8 cellular contexts compared by ENCODE assay signal in the genomic region with DNA sequence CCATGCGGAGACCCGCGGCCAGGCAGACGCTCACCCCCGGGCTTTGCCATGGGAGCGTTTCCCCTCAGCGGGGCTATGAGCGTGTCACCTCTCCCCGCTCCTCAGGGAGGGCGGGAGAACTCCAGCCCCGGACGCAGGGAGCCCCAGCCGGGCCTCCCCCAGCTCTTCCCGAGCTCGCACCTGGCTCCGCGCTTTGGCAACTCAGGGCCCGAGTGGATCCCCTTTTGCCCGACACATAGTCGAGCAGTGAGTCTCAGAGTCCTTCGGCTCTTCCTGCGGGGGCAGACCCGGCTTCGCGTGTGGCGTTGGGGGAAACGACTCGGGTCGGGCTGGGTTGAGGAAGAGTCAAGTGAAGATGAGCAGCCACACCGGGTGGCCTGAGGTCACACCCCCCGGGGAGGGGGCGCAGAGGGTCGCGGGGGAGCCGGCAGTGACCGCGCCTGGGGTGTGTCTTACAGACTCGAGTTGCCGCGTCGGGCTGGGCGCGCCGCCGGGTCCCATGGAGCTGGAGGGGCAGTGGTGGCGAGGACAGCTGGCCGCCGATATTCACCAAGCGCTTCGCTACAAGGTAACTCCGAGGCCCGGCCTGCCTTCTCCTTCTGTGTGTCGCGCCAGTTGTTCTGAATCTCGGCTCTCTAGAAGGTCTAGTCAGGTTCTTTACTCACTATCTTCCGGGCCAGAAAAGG. TPM values are rescaled to one million over a fixed set of nuclear protein-coding genes. Genes with fewer than 3 reads are reported as not detected.
DNase-seq lines count a peak whose midpoint lies in the region; ATAC-seq and TF ChIP-seq lines count a peak whose summit lies in the region.

No MANE protein-coding gene starts in this region.

- peaks cover 20% of the 10 kb centered on the region for H3K36me3 Mint-ChIP-seq in T-helper 1 cell treated with Interleukin-12 subunit alpha and Interleukin-12 subunit beta and Interleukin-4 antibody, amounts not matched to agents 30 μg/mL and 1 μg/mL, for 36 hours (ENCODE audit: low read depth)

- H4K20me1 ChIP-seq in hepatocyte (ENCODE audit: insufficient read depth, poor library complexity, severe bottlenecking): peaks cover 11% of the 10 kb centered on the region

- peak overlapping the region; percentile 81 for H3K4me2 ChIP-seq in hepatocyte

- no peaks in the 10 kb centered on the region for H3K27me3 ChIP-seq in hepatocyte

- TF ChIP-seq CTCF in astrocyte of the cerebellum (IDR thresholded peaks at IDR 0.05; ENCODE audit: low read depth, low read length, missing control alignments) (no peak), hepatocyte (IDR thresholded peaks at IDR 0.05; ENCODE audit: poor library complexity) (no peak)

- TF ChIP-seq RAD21 in Ishikawa (IDR thresholded peaks at IDR 0.05; ENCODE audit: low read depth): no peak

- H3K9me3 Mint-ChIP-seq in T-helper 1 cell treated with Interleukin-12 subunit alpha and Interleukin-12 subunit beta and Interleukin-4 antibody, amounts not matched to agents 30 μg/mL and 1 μg/mL, for 36 hours: no peaks in the 10 kb centered on the region

- in situ Hi-C loops in astrocyte of the cerebellum (cut with HindIII; ENCODE audit: low sequenced_read_pairs): no loop called here

- H3K9me2 ChIP-seq in hepatocyte (replicated peaks; ENCODE audit: insufficient read depth): no peaks in the 10 kb centered on the region

- H3K4me3 ChIP-seq in astrocyte of the cerebellum (ENCODE audit: low read depth, low read length) (peak overlapping the region; percentile 93), hepatocyte (peak overlapping the region; percentile 95)

- peak; percentile 48 for ATAC-seq in GM21723 (IDR thresholded peaks at IDR 0.05; ENCODE audit: unreplicated experiment)

- peaks cover 41% of the 10 kb centered on the region for H3K4me1 Mint-ChIP-seq in T-helper 1 cell treated with Interleukin-12 subunit alpha and Interleukin-12 subunit beta and Interleukin-4 antibody, amounts not matched to agents 30 μg/mL and 1 μg/mL, for 36 hours (ENCODE audit: low read depth)

- no peak for TF ChIP-seq EP300 in Ishikawa (IDR thresholded peaks at IDR 0.05; ENCODE audit: borderline replicate concordance)

- H3K36me3 ChIP-seq in hepatocyte (replicated peaks; ENCODE audit: insufficient read depth, low read depth): no peaks in the 10 kb centered on the region

- H3K79me2 ChIP-seq in hepatocyte: peaks cover 51% of the 10 kb centered on the region

- peak overlapping the region; percentile 93 for H3K4me3 Mint-ChIP-seq in T-helper 1 cell treated with Interleukin-12 subunit alpha and Interleukin-12 subunit beta and Interleukin-4 antibody, amounts not matched to agents 30 μg/mL and 1 μg/mL, for 36 hours

- H3K4me1 ChIP-seq in hepatocyte (ENCODE audit: insufficient read depth): peaks cover 9% of the 10 kb centered on the region

- WGBS in hepatocyte (ENCODE audit: low lambda C conversion rate, missing lambda C conversion rate): 1% methylated on average over 41 of the region's 56 CpGs

- DNase-seq in GM03348 (ENCODE audit: low spot score) (peak; percentile 73), astrocyte of the cerebellum (ENCODE audit: low read depth) (no peak), hepatocyte (ENCODE audit: low spot score) (peak; percentile 65), retina (peak; percentile 93), NCI-H2029 treated with DMSO at 0.1 percent for 48 hours (lab: John Stamatoyannopoulos, UW) (no peak)

- H3K27ac Mint-ChIP-seq in T-helper 1 cell treated with Interleukin-12 subunit alpha and Interleukin-12 subunit beta and Interleukin-4 antibody, amounts not matched to agents 30 μg/mL and 1 μg/mL, for 36 hours: peak overlapping the region; percentile 87

- peak overlapping the region; percentile 98 for H3K27ac ChIP-seq in hepatocyte

- no peaks in the 10 kb centered on the region for H3K9me3 ChIP-seq in hepatocyte (ENCODE audit: low read depth)

- H2AFZ ChIP-seq in hepatocyte: peak overlapping the region; percentile 98

- H3K27me3 Mint-ChIP-seq in T-helper 1 cell treated with Interleukin-12 subunit alpha and Interleukin-12 subunit beta and Interleukin-4 antibody, amounts not matched to agents 30 μg/mL and 1 μg/mL, for 36 hours (ENCODE audit: low read depth): peaks cover under 1% of the 10 kb centered on the region

TF ChIP-seq in Ishikawa, 13 proteins besides CTCF, POLR2A, EP300 and RAD21:
- TF ChIP-seq FOXM1 (IDR thresholded peaks at IDR 0.05; ENCODE audit: borderline replicate concordance, low read depth): no peak
- no peak for TF ChIP-seq TAF1 (IDR thresholded peaks at IDR 0.05; ENCODE audit: low read depth)
- TF ChIP-seq, protein P1, sequence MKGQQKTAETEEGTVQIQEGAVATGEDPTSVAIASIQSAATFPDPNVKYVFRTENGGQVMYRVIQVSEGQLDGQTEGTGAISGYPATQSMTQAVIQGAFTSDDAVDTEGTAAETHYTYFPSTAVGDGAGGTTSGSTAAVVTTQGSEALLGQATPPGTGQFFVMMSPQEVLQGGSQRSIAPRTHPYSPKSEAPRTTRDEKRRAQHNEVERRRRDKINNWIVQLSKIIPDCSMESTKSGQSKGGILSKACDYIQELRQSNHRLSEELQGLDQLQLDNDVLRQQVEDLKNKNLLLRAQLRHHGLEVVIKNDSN (IDR thresholded peaks at IDR 0.05): no peak
- TF ChIP-seq TEAD4 (IDR thresholded peaks at IDR 0.05): no peak
- TF ChIP-seq EGR1 (IDR thresholded peaks at IDR 0.05): 0 out of 2 replicates have a peak, but pooled peaks have one; percentile 29
- TF ChIP-seq ZBTB7A (IDR thresholded peaks at IDR 0.05; ENCODE audit: low read depth): peak; percentile 99
- no peak; the same call in 1 of the 2 replicates for TF ChIP-seq TCF12 (IDR thresholded peaks at IDR 0.05; ENCODE audit: low read depth)
- no peak for TF ChIP-seq NFIC (IDR thresholded peaks at IDR 0.05)
- no peak; the same call in 1 of the 2 replicates for TF ChIP-seq YY1 (IDR thresholded peaks at IDR 0.05; ENCODE audit: low read depth)
- TF ChIP-seq CREB1 (IDR thresholded peaks at IDR 0.05; ENCODE audit: low read depth): no peak
- TF ChIP-seq, protein P2, sequence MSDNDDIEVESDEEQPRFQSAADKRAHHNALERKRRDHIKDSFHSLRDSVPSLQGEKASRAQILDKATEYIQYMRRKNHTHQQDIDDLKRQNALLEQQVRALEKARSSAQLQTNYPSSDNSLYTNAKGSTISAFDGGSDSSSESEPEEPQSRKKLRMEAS (IDR thresholded peaks at IDR 0.05): peak; percentile 19; the same call in 1 of the 2 replicates
- no peak for TF ChIP-seq CEBPB (IDR thresholded peaks at IDR 0.05)
- TF ChIP-seq, protein P3, sequence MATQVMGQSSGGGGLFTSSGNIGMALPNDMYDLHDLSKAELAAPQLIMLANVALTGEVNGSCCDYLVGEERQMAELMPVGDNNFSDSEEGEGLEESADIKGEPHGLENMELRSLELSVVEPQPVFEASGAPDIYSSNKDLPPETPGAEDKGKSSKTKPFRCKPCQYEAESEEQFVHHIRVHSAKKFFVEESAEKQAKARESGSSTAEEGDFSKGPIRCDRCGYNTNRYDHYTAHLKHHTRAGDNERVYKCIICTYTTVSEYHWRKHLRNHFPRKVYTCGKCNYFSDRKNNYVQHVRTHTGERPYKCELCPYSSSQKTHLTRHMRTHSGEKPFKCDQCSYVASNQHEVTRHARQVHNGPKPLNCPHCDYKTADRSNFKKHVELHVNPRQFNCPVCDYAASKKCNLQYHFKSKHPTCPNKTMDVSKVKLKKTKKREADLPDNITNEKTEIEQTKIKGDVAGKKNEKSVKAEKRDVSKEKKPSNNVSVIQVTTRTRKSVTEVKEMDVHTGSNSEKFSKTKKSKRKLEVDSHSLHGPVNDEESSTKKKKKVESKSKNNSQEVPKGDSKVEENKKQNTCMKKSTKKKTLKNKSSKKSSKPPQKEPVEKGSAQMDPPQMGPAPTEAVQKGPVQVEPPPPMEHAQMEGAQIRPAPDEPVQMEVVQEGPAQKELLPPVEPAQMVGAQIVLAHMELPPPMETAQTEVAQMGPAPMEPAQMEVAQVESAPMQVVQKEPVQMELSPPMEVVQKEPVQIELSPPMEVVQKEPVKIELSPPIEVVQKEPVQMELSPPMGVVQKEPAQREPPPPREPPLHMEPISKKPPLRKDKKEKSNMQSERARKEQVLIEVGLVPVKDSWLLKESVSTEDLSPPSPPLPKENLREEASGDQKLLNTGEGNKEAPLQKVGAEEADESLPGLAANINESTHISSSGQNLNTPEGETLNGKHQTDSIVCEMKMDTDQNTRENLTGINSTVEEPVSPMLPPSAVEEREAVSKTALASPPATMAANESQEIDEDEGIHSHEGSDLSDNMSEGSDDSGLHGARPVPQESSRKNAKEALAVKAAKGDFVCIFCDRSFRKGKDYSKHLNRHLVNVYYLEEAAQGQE (IDR thresholded peaks at IDR 0.05; ENCODE audit: low read depth): no peak

RNA-seq across cellular contexts. Expression of a gene that starts 0.7 kb away (rescaled TPM):
- total RNA-seq in hepatocyte: 12.1 and 14.4 TPM in 2 replicates
- polyA plus RNA-seq in hepatocyte: 5.1 and 8.2 TPM in 2 replicates

Comparison
In these comparisons a context has a peak if more than half of its experiments do, and no peak if none do; other contexts are left out.
1. DNase-seq: peak in GM03348 (single experiment), hepatocyte (single experiment) and retina (single experiment); none in astrocyte of the cerebellum (single experiment) and NCI-H2029 treated with DMSO at 0.1 percent for 48 hours (single experiment).